1 cellular context compared by ENCODE assay signal in genomic region chr19:18895038-18895827, GRCh38.
A peak's percentile ranks its signal among the peaks of the same experiment; 100 is the strongest.
TF ChIP-seq lines count a peak whose summit lies in the region.

No MANE protein-coding gene starts in this region.

TF ChIP-seq in HepG2, 621 proteins besides CTCF, POLR2A, EP300 and RAD21 (continued from another document and continues in another):
- TF ChIP-seq STAT6 (CRISPR knock-in tag; IDR thresholded peaks at IDR 0.05; ENCODE audit: borderline replicate concordance): no peak
- no peak for TF ChIP-seq HNRNPUL1 (IDR thresholded peaks at IDR 0.05; ENCODE audit: low read depth, low read length)
- TF ChIP-seq BRF2 (CRISPR knock-in tag; IDR thresholded peaks at IDR 0.05): no peak
- no peak for TF ChIP-seq ZMAT3 (CRISPR knock-in tag; conservative IDR thresholded peaks at IDR 0.05)
- TF ChIP-seq ZNF564 (CRISPR knock-in tag; IDR thresholded peaks at IDR 0.05): no peak
- TF ChIP-seq REPIN1 (CRISPR knock-in tag; IDR thresholded peaks at IDR 0.05; ENCODE audit: borderline replicate concordance, low read depth): peak; percentile 32; the same call in 1 of the 2 replicates
- no peak for TF ChIP-seq ZNF431 (CRISPR knock-in tag; IDR thresholded peaks at IDR 0.05; ENCODE audit: borderline replicate concordance, low read depth)
- TF ChIP-seq ZNF605 (CRISPR knock-in tag; IDR thresholded peaks at IDR 0.05): 0 out of 2 replicates have a peak, but pooled peaks have one; percentile 59
- no peak for TF ChIP-seq TCF7L2 (IDR thresholded peaks at IDR 0.05; ENCODE audit: low read depth, low read length)
- no peak for TF ChIP-seq ZNF282 (IDR thresholded peaks at IDR 0.05; ENCODE audit: partially characterized antibody)
- TF ChIP-seq ZBTB10 (CRISPR knock-in tag; IDR thresholded peaks at IDR 0.05; ENCODE audit: borderline replicate concordance): no peak
- TF ChIP-seq RBM22 (optimal IDR thresholded peaks at IDR 0.05; ENCODE audit: low read length): no peak
- no peak for TF ChIP-seq TMF1 (CRISPR knock-in tag; IDR thresholded peaks at IDR 0.05; ENCODE audit: low read depth)
- no peak for TF ChIP-seq ARID3A (IDR thresholded peaks at IDR 0.05; ENCODE audit: low read depth, low read length)
- TF ChIP-seq KDM5A (IDR thresholded peaks at IDR 0.05; ENCODE audit: borderline replicate concordance, low read length): no peak
- no peak for TF ChIP-seq ZNF775 (CRISPR knock-in tag; IDR thresholded peaks at IDR 0.05; ENCODE audit: borderline replicate concordance)
- no peak for TF ChIP-seq ZXDC (CRISPR knock-in tag; IDR thresholded peaks at IDR 0.05)
- no peak for TF ChIP-seq SIX4 (CRISPR knock-in tag; IDR thresholded peaks at IDR 0.05)
- TF ChIP-seq RXRB (CRISPR knock-in tag; IDR thresholded peaks at IDR 0.05; ENCODE audit: borderline replicate concordance): peak; percentile 31; the same call in 1 of the 2 replicates
- no peak for TF ChIP-seq TCF12 (IDR thresholded peaks at IDR 0.05)
- TF ChIP-seq TCF12 (CRISPR knock-in tag; IDR thresholded peaks at IDR 0.05): no peak
- TF ChIP-seq NCOA2 (CRISPR knock-in tag; IDR thresholded peaks at IDR 0.05): no peak
- TF ChIP-seq TIGD3 (CRISPR knock-in tag; IDR thresholded peaks at IDR 0.05; ENCODE audit: borderline replicate concordance): no peak
- TF ChIP-seq ZNF772 (CRISPR knock-in tag; IDR thresholded peaks at IDR 0.05): no peak
- no peak for TF ChIP-seq KLF11 (CRISPR knock-in tag; IDR thresholded peaks at IDR 0.05)
- TF ChIP-seq FIP1L1 (IDR thresholded peaks at IDR 0.05; ENCODE audit: borderline replicate concordance, insufficient read depth, low read depth, low read length): no peak
- TF ChIP-seq MED13 (CRISPR knock-in tag; IDR thresholded peaks at IDR 0.05): no peak
- no peak for TF ChIP-seq HIVEP1 (CRISPR knock-in tag; IDR thresholded peaks at IDR 0.05)
- no peak for TF ChIP-seq ZNF569 (CRISPR knock-in tag; IDR thresholded peaks at IDR 0.05; ENCODE audit: borderline replicate concordance)
- TF ChIP-seq SRSF1 (optimal IDR thresholded peaks at IDR 0.05; ENCODE audit: low read depth, low read length): peak; percentile 21
- TF ChIP-seq EEA1 (CRISPR knock-in tag; IDR thresholded peaks at IDR 0.05; ENCODE audit: borderline replicate concordance): no peak
- TF ChIP-seq FOXP1 (IDR thresholded peaks at IDR 0.05): no peak
- no peak for TF ChIP-seq FOXP1 (CRISPR knock-in tag; IDR thresholded peaks at IDR 0.05)
- TF ChIP-seq SKI (IDR thresholded peaks at IDR 0.05; ENCODE audit: partially characterized antibody): no peak
- no peak for TF ChIP-seq NR1H2 (CRISPR knock-in tag; IDR thresholded peaks at IDR 0.05; ENCODE audit: borderline replicate concordance, low read depth)
- no peak for TF ChIP-seq JDP2 (CRISPR knock-in tag; IDR thresholded peaks at IDR 0.05; ENCODE audit: borderline replicate concordance)
- no peak for TF ChIP-seq SOX13 (IDR thresholded peaks at IDR 0.05)
- TF ChIP-seq SOX13 (CRISPR knock-in tag; conservative IDR thresholded peaks at IDR 0.05 in 1 of 2, IDR thresholded peaks at IDR 0.05 in 1 of 2): no peak
- TF ChIP-seq ZNF644 (CRISPR knock-in tag; IDR thresholded peaks at IDR 0.05; ENCODE audit: low read depth): no peak
- TF ChIP-seq MBNL3 (CRISPR knock-in tag; conservative IDR thresholded peaks at IDR 0.05): no peak
- no peak for TF ChIP-seq SMARCE1 (IDR thresholded peaks at IDR 0.05; ENCODE audit: borderline replicate concordance)
- TF ChIP-seq DPF2 (CRISPR knock-in tag; IDR thresholded peaks at IDR 0.05; ENCODE audit: borderline replicate concordance, low read depth): no peak; the same call in 1 of the 2 replicates
- TF ChIP-seq CREBL2 (CRISPR knock-in tag; IDR thresholded peaks at IDR 0.05; ENCODE audit: borderline replicate concordance): no peak
- TF ChIP-seq RFXANK (CRISPR knock-in tag; IDR thresholded peaks at IDR 0.05): no peak
- TF ChIP-seq NFYB (CRISPR knock-in tag; IDR thresholded peaks at IDR 0.05): no peak
- TF ChIP-seq TBP (CRISPR knock-in tag; IDR thresholded peaks at IDR 0.05): no peak
- TF ChIP-seq ZNF350 (CRISPR knock-in tag; IDR thresholded peaks at IDR 0.05; ENCODE audit: borderline replicate concordance, low read depth): no peak
- no peak for TF ChIP-seq ZNF770 (CRISPR knock-in tag; IDR thresholded peaks at IDR 0.05)
- no peak for TF ChIP-seq ZFP37 (CRISPR knock-in tag; IDR thresholded peaks at IDR 0.05; ENCODE audit: borderline replicate concordance)
- TF ChIP-seq ZNF710 (CRISPR knock-in tag; IDR thresholded peaks at IDR 0.05; ENCODE audit: borderline replicate concordance): no peak
- no peak for TF ChIP-seq ZSCAN20 (CRISPR knock-in tag; IDR thresholded peaks at IDR 0.05; ENCODE audit: borderline replicate concordance)
- TF ChIP-seq RBM39 (IDR thresholded peaks at IDR 0.05; ENCODE audit: low read depth, low read length, poor library complexity, severe bottlenecking): no peak
- TF ChIP-seq KDM5B (CRISPR knock-in tag; IDR thresholded peaks at IDR 0.05; ENCODE audit: borderline replicate concordance): no peak; the same call in 1 of the 2 replicates
- no peak for TF ChIP-seq ZFP41 (CRISPR knock-in tag; IDR thresholded peaks at IDR 0.05; ENCODE audit: borderline replicate concordance)
